Comparison of ENCODE assay signal across 11 cellular contexts in genomic region chr19:14494451-14494850, GRCh38. TPM values are rescaled to one million over a fixed set of nuclear protein-coding genes. Genes with fewer than 3 reads are reported as not detected.
DNase-seq lines count a peak whose midpoint lies in the region; ATAC-seq and TF ChIP-seq lines count a peak whose summit lies in the region.
"Had no signal": no experiment of that assay in that cellular context is flagged by ENCODE, and none has a peak within 500 bp of the region (broad histone marks: within the 10 kb centered on the region; RNA-seq: fewer than 3 reads in every experiment).

No MANE protein-coding gene starts in this region.

- CTCF ChIA-PET in activated CD4-positive, alpha-beta memory T cell treated with anti-CD3 and anti-CD28 coated beads for 36 hours (lab: Charles Lee) = interaction anchor here (2.0 to 4.7 kb wide), 3 partner anchors 11 to 358 kb away, joined by 7 to 35 read pairs (median 24); partner anchors contain the start of gene ASF1B

- H3K27me3 ChIP-seq in skeletal muscle satellite cell (ENCODE audit: control insufficient read depth, insufficient read depth, low read length) (no peaks in the 10 kb centered on the region), right cardiac atrium (ENCODE audit: control insufficient read depth, insufficient read depth) (no peaks in the 10 kb centered on the region)
- H3K27me3 ChIP-seq: ovary, testis had no signal

- H3K4me2 ChIP-seq in skeletal muscle satellite cell (ENCODE audit: low read length) = peak overlapping the region; percentile 95

- no peaks in the 10 kb centered on the region for H3K36me3 ChIP-seq in ES-I3 (ENCODE audit: insufficient read depth, low read length)
- H3K36me3 ChIP-seq in skeletal muscle satellite cell (ENCODE audit: insufficient read depth, low read length) = peaks cover 16% of the 10 kb centered on the region
- H3K36me3 ChIP-seq: ovary had no signal

- H3K27ac Mint-ChIP-seq in activated CD4-positive, alpha-beta memory T cell treated with anti-CD3 and anti-CD28 coated beads for 36 hours = peak overlapping the region; percentile 19

- H3K9me3 ChIP-seq in ES-I3 (ENCODE audit: control insufficient read depth, insufficient read depth, low read length) = no peaks in the 10 kb centered on the region
- no peaks in the 10 kb centered on the region for H3K9me3 ChIP-seq in skeletal muscle satellite cell (replicated peaks; ENCODE audit: low read length)
- H3K9me3 ChIP-seq in right cardiac atrium (ENCODE audit: control insufficient read depth, low read length) = no peaks in the 10 kb centered on the region
- H3K9me3 ChIP-seq: ovary, testis had no signal

- intact Hi-C loops in activated CD4-positive, alpha-beta memory T cell treated with anti-CD3 and anti-CD28 coated beads for 36 hours (cut with micrococcal nuclease) = no loop called here
- intact Hi-C loops in right cardiac atrium (cut with DNase I) = no loop called here

- 80% methylated on average over 5 of the region's 5 CpGs for WGBS in right cardiac atrium

- no peak for DNase-seq in activated CD4-positive, alpha-beta memory T cell treated with anti-CD3 and anti-CD28 coated beads for 36 hours
- DNase-seq in fibroblast of the aortic adventitia (ENCODE audit: low read depth) (no peak), NCI-H345 treated with DMSO at 0.1 percent for 48 hours (lab: John Stamatoyannopoulos, UW; ENCODE audit: unreplicated experiment) (no peak), NCI-H1930 (lab: John Stamatoyannopoulos, UW) (no peak), right cardiac atrium (no peak)
- DNase-seq: NCI-H1105 treated with DMSO at 0.1 percent for 48 hours, ovary, testis had no signal

- H3K27me3 Mint-ChIP-seq in activated CD4-positive, alpha-beta memory T cell treated with anti-CD3 and anti-CD28 coated beads for 36 hours = no peaks in the 10 kb centered on the region

- H3K9ac ChIP-seq in ES-I3 (ENCODE audit: low read depth, low read length) (0 out of 2 replicates have a peak overlapping the region, but pooled peaks have one; percentile 6), skeletal muscle satellite cell (ENCODE audit: low read depth, low read length) (peak overlapping the region; percentile 78)

- no peak overlapping the region for H3K27ac ChIP-seq in right cardiac atrium (ENCODE audit: low read length)
- H3K27ac ChIP-seq: testis had no signal

- H3K36me3 Mint-ChIP-seq in activated CD4-positive, alpha-beta memory T cell treated with anti-CD3 and anti-CD28 coated beads for 36 hours = peaks cover 6% of the 10 kb centered on the region

- H3K4me3 Mint-ChIP-seq in activated CD4-positive, alpha-beta memory T cell treated with anti-CD3 and anti-CD28 coated beads for 36 hours = peak overlapping the region; percentile 78

- H3K4me1 Mint-ChIP-seq in activated CD4-positive, alpha-beta memory T cell treated with anti-CD3 and anti-CD28 coated beads for 36 hours (ENCODE audit: low read depth) = peaks cover 17% of the 10 kb centered on the region

- H3K4me1 ChIP-seq in ES-I3 (ENCODE audit: insufficient read depth, low read length) (peaks cover 11% of the 10 kb centered on the region), skeletal muscle satellite cell (ENCODE audit: control insufficient read depth, insufficient read depth, low read length) (peaks cover 23% of the 10 kb centered on the region), right cardiac atrium (ENCODE audit: control insufficient read depth, insufficient read depth, low read length) (peaks cover 5% of the 10 kb centered on the region)

- ATAC-seq in GM21737 (IDR thresholded peaks at IDR 0.05; ENCODE audit: unreplicated experiment) = no peak
- no peak for ATAC-seq in right cardiac atrium

- POLR2A ChIA-PET in activated CD4-positive, alpha-beta memory T cell treated with anti-CD3 and anti-CD28 coated beads for 36 hours (lab: Charles Lee) = interaction anchor here (1.0 to 3.3 kb wide), 2 partner anchors 19 to 24 kb away, joined by 3 to 18 read pairs; partner anchors contain the start of gene DNAJB1

- H3K4me3 ChIP-seq in fibroblast of the aortic adventitia (ENCODE audit: low read depth, low read length) (peak overlapping the region; percentile 73), skeletal muscle satellite cell (ENCODE audit: low read length) (peak overlapping the region; percentile 83), right cardiac atrium (ENCODE audit: low read length) (no peak overlapping the region)

- no peak for TF ChIP-seq CTCF in fibroblast of the aortic adventitia (IDR thresholded peaks at IDR 0.05; ENCODE audit: insufficient read depth, low read length)

- no peaks in the 10 kb centered on the region for H3K9me3 Mint-ChIP-seq in activated CD4-positive, alpha-beta memory T cell treated with anti-CD3 and anti-CD28 coated beads for 36 hours

RNA-seq across cellular contexts. Expression of gene GIPC1, which starts 1.5 kb away (rescaled TPM):
- 10 to 100 TPM; 31.5 to 35.2 TPM for total RNA-seq in activated CD4-positive, alpha-beta memory T cell treated with anti-CD3 and anti-CD28 coated beads for 36 hours
- total RNA-seq in fibroblast of the aortic adventitia (ENCODE audit: low replicate concordance) = 93.5 and 119 TPM in 2 replicates
- 133 and 141 TPM in 2 replicates for total RNA-seq in skeletal muscle satellite cell (2012; rRNA removed)
- total RNA-seq in right cardiac atrium = 10 to 100 TPM; 47.0 to 57.3 (median 49.3) TPM
- polyA plus RNA-seq in right cardiac atrium = 52.6 TPM

RNA-seq across cellular contexts. Expression of gene PTGER1, which starts 19.3 kb away (rescaled TPM):
- total RNA-seq in activated CD4-positive, alpha-beta memory T cell treated with anti-CD3 and anti-CD28 coated beads for 36 hours = under 1 TPM; 0.29 to 0.41 TPM
- 1.9 and 3.4 TPM in 2 replicates for total RNA-seq in fibroblast of the aortic adventitia (ENCODE audit: low replicate concordance)
- 2.8 and 4.1 TPM in 2 replicates for total RNA-seq in skeletal muscle satellite cell (2012; rRNA removed)
- total RNA-seq in right cardiac atrium = under 1 TPM in 1 of 4 donors, not detected in 3; 0.33 TPM
- polyA plus RNA-seq in right cardiac atrium = not detected
- polyA plus RNA-seq: ovary had no signal

RNA-seq across cellular contexts. Expression of gene DNAJB1, which starts 23.7 kb away (rescaled TPM):
- 10 to 100 TPM; 71.2 to 76.5 TPM for total RNA-seq in activated CD4-positive, alpha-beta memory T cell treated with anti-CD3 and anti-CD28 coated beads for 36 hours
- total RNA-seq in fibroblast of the aortic adventitia (ENCODE audit: low replicate concordance) (54.7 and 95.2 TPM in 2 replicates), right cardiac atrium (10 to 100 TPM; 46.7 to 69.5 (median 61.4) TPM)
- total RNA-seq in skeletal muscle satellite cell (2012; rRNA removed) = 74.3 and 74.9 TPM in 2 replicates
- polyA plus RNA-seq in right cardiac atrium = 50.6 TPM

RNA-seq across cellular contexts. Expression of gene TECR, which starts 34.9 kb away (rescaled TPM):
- total RNA-seq in activated CD4-positive, alpha-beta memory T cell treated with anti-CD3 and anti-CD28 coated beads for 36 hours = 100 to 1,000 TPM; 120 TPM
- total RNA-seq in fibroblast of the aortic adventitia (ENCODE audit: low replicate concordance) (2.9 and 41.8 TPM in 2 replicates), right cardiac atrium (100 to 1,000 TPM in 1 of 4 donors, 10 to 100 TPM in 3; 92.3 to 116 (median 96.8) TPM)
- 21.0 and 33.6 TPM in 2 replicates for total RNA-seq in skeletal muscle satellite cell (2012; rRNA removed)
- 102 TPM for polyA plus RNA-seq in right cardiac atrium
